Comparison of ENCODE assay signal across 19 cellular contexts in the genomic region with DNA sequence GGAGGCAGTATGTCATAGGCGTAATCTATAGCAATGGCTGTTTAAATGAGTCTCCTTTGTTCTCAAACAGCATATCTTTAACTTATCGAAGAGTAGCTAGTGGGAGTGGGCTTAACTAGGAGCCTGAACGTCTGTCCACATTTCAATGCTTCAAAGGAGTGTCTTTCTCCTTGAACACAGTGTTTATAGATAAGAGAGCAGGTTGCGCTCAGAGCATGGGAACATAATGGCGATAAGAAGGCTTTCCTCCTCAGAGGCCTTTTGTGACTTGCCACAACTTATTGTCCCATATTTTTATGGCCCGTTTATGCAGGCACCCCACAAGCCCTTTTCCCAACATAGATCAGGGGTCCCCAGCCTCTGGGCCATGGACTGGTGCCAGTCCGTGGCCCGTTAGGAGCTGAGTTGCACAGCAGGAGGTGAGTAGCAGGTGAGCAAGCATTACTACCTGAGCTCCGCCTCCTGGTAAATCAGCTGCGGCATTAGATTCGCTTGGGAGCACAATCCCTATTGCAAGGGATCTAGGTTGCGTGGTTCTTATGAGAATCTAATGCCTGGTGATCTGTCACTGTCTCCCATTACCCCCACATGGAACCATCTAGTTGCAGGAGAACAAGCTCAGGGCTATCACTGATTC. TPM values are rescaled to one million over a fixed set of nuclear protein-coding genes. Genes with fewer than 3 reads are reported as not detected.
A peak's percentile ranks its signal among the peaks of the same experiment; 100 is the strongest.
DNase-seq lines count a peak whose midpoint lies in the region; ATAC-seq, FAIRE-seq and TF ChIP-seq lines count a peak whose summit lies in the region.
"Had no signal": no experiment of that assay in that cellular context is flagged by ENCODE, and none has a peak within 500 bp of the region (broad histone marks: within the 10 kb centered on the region; RNA-seq: fewer than 3 reads in every experiment).

No MANE protein-coding gene starts in this region.

- H2AFZ ChIP-seq in HepG2 (ENCODE audit: low read length), result no peak overlapping the region
- no peak overlapping the region for H2AFZ ChIP-seq in hepatocyte

- CTCF ChIA-PET in HepG2 (lab: Yijun Ruan, JAX; ENCODE audit: low intra/inter-chr PET ratio, low total read pairs), result no interaction called here
- CTCF ChIA-PET in activated CD8-positive, alpha-beta T cell treated with anti-CD3 and anti-CD28 coated beads, Interleukin-2, amount 10 ng/mL, durations not matched to agents 7 days and 5 days (lab: Charles Lee), result interaction anchor here (0.8 to 1.6 kb wide), 3 partner anchors 22 to 401 kb away, joined by 3 to 16 read pairs (median 3); no protein-coding TSS in a partner anchor

- peaks cover 85% of the 10 kb centered on the region for H3K4me1 Mint-ChIP-seq in activated CD8-positive, alpha-beta T cell treated with anti-CD3 and anti-CD28 coated beads, Interleukin-2, amount 10 ng/mL, durations not matched to agents 7 days and 5 days (ENCODE audit: low read depth)

- H3K36me3 ChIP-seq in HepG2 (replicated peaks in 1 of 2; ENCODE audit: control insufficient read depth in 1 of 2, insufficient read depth in 2 of 2, low read length in 2 of 2), result peaks cover 0 to 1% of the 10 kb centered on the region in 2 experiments; a peak in 1 of 5 replicates
- H3K36me3 ChIP-seq in right lobe of liver, result peaks cover 0 to 6% (median 0%) of the 10 kb centered on the region in 4 donors
- H3K36me3 ChIP-seq in hepatocyte (replicated peaks; ENCODE audit: insufficient read depth, low read depth), result no peaks in the 10 kb centered on the region
- H3K36me3 ChIP-seq: pancreas had no signal

- ATAC-seq in HepG2 (no peak), right lobe of liver (no peak)
- no peak for ATAC-seq in activated CD8-positive, alpha-beta T cell treated with anti-CD3 and anti-CD28 coated beads, Interleukin-2, amount 10 ng/mL, durations not matched to agents 7 days and 5 days

- H3K4me3 ChIP-seq in HepG2 (replicated peaks in 1 of 3; ENCODE audit: insufficient read depth in 1 of 3, low read depth in 2 of 3, low read length in 3 of 3), result no peak overlapping the region
- no peak overlapping the region for H3K4me3 ChIP-seq in right lobe of liver
- H3K4me3 ChIP-seq in hepatocyte, result no peak overlapping the region
- H3K4me3 ChIP-seq: coronary artery, pancreas, skin epidermis had no signal

- H3K9me3 Mint-ChIP-seq in activated CD8-positive, alpha-beta T cell treated with anti-CD3 and anti-CD28 coated beads, Interleukin-2, amount 10 ng/mL, durations not matched to agents 7 days and 5 days (ENCODE audit: insufficient read depth), result no peaks in the 10 kb centered on the region
- H3K9me3 Mint-ChIP-seq: activated CD4-positive, alpha-beta T cell treated with anti-CD3 and anti-CD28 coated beads, Interleukin-2, amount 10 ng/mL, durations not matched to agents 24 days and 14 days; brain had no signal

- POLR2A ChIA-PET in HepG2 (lab: Yijun Ruan, JAX), result interaction anchor here (1.1 kb wide), 1 partner anchor 11 kb away, joined by 3 read pairs; no protein-coding TSS in a partner anchor
- POLR2A ChIA-PET in activated CD8-positive, alpha-beta T cell treated with anti-CD3 and anti-CD28 coated beads, Interleukin-2, amount 10 ng/mL, durations not matched to agents 7 days and 5 days (lab: Charles Lee), result interaction anchor here (1.1 to 1.2 kb wide), 2 partner anchors 24 to 453 kb away, joined by 3 to 5 read pairs; a partner anchor contains a TSS

- TF ChIP-seq RAD21 in HepG2 (CRISPR knock-in tag; IDR thresholded peaks at IDR 0.05), result no peak

- BruUV-seq in HepG2 (replicated peaks; lab: Mats Ljungman, UMichigan), result no TSS peak

- TF ChIP-seq POLR2A in HepG2 (IDR thresholded peaks at IDR 0.05; ENCODE audit: insufficient read depth in 1 of 2, low read depth in 2 of 2, low read length in 2 of 2) (no peak), right lobe of liver (IDR thresholded peaks at IDR 0.05) (no peak)

- H3K27ac ChIP-seq in HepG2 (ENCODE audit: extremely low read length, insufficient read depth, low read length), result no peak overlapping the region
- H3K27ac ChIP-seq in right lobe of liver, result no peak overlapping the region
- peak overlapping the region; percentile 85 for H3K27ac ChIP-seq in hepatocyte
- H3K27ac ChIP-seq: 22Rv1 had no signal

- WGBS in HepG2 (ENCODE audit: low lambda C conversion rate), result 30% methylated on average over 12 of the region's 12 CpGs
- WGBS in right lobe of liver (ENCODE audit: insufficient coverage, low coverage, low lambda C conversion rate, missing lambda C conversion rate), result 72% methylated on average over 10 of the region's 12 CpGs
- 51% methylated on average over 12 of the region's 12 CpGs for WGBS in hepatocyte (ENCODE audit: low lambda C conversion rate, missing lambda C conversion rate)

- peaks cover 24% of the 10 kb centered on the region for H3K79me2 ChIP-seq in HepG2 (ENCODE audit: insufficient read depth, low read length)
- H3K79me2 ChIP-seq in hepatocyte, result peaks cover 24% of the 10 kb centered on the region

- H3K4me2 ChIP-seq in HepG2 (ENCODE audit: low read depth, low read length) (peak overlapping the region; percentile 23; the same call in 1 of the 2 replicates), hepatocyte (peak overlapping the region; percentile 39)

- no peaks in the 10 kb centered on the region for H4K20me1 ChIP-seq in HepG2 (ENCODE audit: insufficient read depth, low read length)
- no peaks in the 10 kb centered on the region for H4K20me1 ChIP-seq in hepatocyte (ENCODE audit: insufficient read depth, poor library complexity, severe bottlenecking)

- DNase-seq in DMS153 (lab: John Stamatoyannopoulos, UW) (peak; percentile 55), DMS153 treated with DMSO at 0.1 percent for 48 hours (lab: John Stamatoyannopoulos, UW; ENCODE audit: unreplicated experiment) (no peak), HepG2 (ENCODE audit: low spot score) (no peak), right lobe of liver (no peak), hepatocyte (ENCODE audit: low spot score) (peak; percentile 33), HT-29 (ENCODE audit: low spot score) (no peak), H4 (ENCODE audit: low spot score) (no peak)
- no peak for DNase-seq in activated CD8-positive, alpha-beta T cell treated with anti-CD3 and anti-CD28 coated beads, Interleukin-2, amount 10 ng/mL, durations not matched to agents 7 days and 5 days
- DNase-seq: activated CD4-positive, alpha-beta T cell treated with anti-CD3 and anti-CD28 coated beads, Interleukin-2, amount 10 ng/mL, durations not matched to agents 24 days and 14 days; activated naive CD4-positive, alpha-beta T cell treated with anti-CD3 and anti-CD28 coated beads, Interleukin-2, amount 50 U/mL, for 16 hours; activated T-cell treated with anti-CD3 and anti-CD28 coated beads, Interleukin-2, amount 50 U/mL, for 1 hour; H9; NCI-H524; pancreas had no signal

- no peak overlapping the region for H3K27ac Mint-ChIP-seq in activated CD8-positive, alpha-beta T cell treated with anti-CD3 and anti-CD28 coated beads, Interleukin-2, amount 10 ng/mL, durations not matched to agents 7 days and 5 days
- H3K27ac Mint-ChIP-seq: activated CD4-positive, alpha-beta T cell treated with anti-CD3 and anti-CD28 coated beads, Interleukin-2, amount 10 ng/mL, durations not matched to agents 24 days and 14 days; brain had no signal

- peaks cover 0 to 6% of the 10 kb centered on the region in 2 experiments; a peak in 2 of 5 replicates for H3K27me3 ChIP-seq in HepG2 (ENCODE audit: control insufficient read depth in 1 of 2, insufficient read depth in 2 of 2, low read length in 2 of 2)
- H3K27me3 ChIP-seq in right lobe of liver, result no peaks in the 10 kb centered on the region
- no peaks in the 10 kb centered on the region for H3K27me3 ChIP-seq in hepatocyte
- H3K27me3 ChIP-seq: pancreas had no signal

- TF ChIP-seq CTCF in HepG2 (CRISPR knock-in tag; IDR thresholded peaks at IDR 0.05), result no peak
- no peak for TF ChIP-seq CTCF in right lobe of liver (IDR thresholded peaks at IDR 0.05)
- TF ChIP-seq CTCF in hepatocyte (IDR thresholded peaks at IDR 0.05; ENCODE audit: poor library complexity), result no peak

- H3K27me3 Mint-ChIP-seq in activated CD8-positive, alpha-beta T cell treated with anti-CD3 and anti-CD28 coated beads, Interleukin-2, amount 10 ng/mL, durations not matched to agents 7 days and 5 days (ENCODE audit: low read depth), result no peaks in the 10 kb centered on the region
- H3K27me3 Mint-ChIP-seq: activated CD4-positive, alpha-beta T cell treated with anti-CD3 and anti-CD28 coated beads, Interleukin-2, amount 10 ng/mL, durations not matched to agents 24 days and 14 days had no signal

- intact Hi-C loops in HepG2 (cut with micrococcal nuclease; ENCODE audit: unreplicated experiment), result no loop called here
- intact Hi-C loops in right lobe of liver (cut with DNase I), result no loop called here

- no peaks in the 10 kb centered on the region for H3K9me2 ChIP-seq in hepatocyte (replicated peaks; ENCODE audit: insufficient read depth)

- H3K9me3 ChIP-seq in HepG2 (ENCODE audit: low read length), result no peaks in the 10 kb centered on the region
- no peaks in the 10 kb centered on the region for H3K9me3 ChIP-seq in right lobe of liver
- no peaks in the 10 kb centered on the region for H3K9me3 ChIP-seq in hepatocyte (ENCODE audit: low read depth)
- H3K9me3 ChIP-seq: pancreas had no signal

- peaks cover 56% of the 10 kb centered on the region for H3K4me1 ChIP-seq in HepG2 (ENCODE audit: insufficient read depth, low read length)
- H3K4me1 ChIP-seq in right lobe of liver, result peaks cover 0 to 11% (median 4%) of the 10 kb centered on the region in 4 donors
- peaks cover 14% of the 10 kb centered on the region for H3K4me1 ChIP-seq in hepatocyte (ENCODE audit: insufficient read depth)

- no peak for FAIRE-seq in HepG2 (lab: Jason Lieb, UNC)
- FAIRE-seq: endothelial cell of umbilical vein, pancreas had no signal

- H3K9ac ChIP-seq in HepG2 (ENCODE audit: insufficient read depth, low read depth, low read length), result no peak overlapping the region

- TF ChIP-seq EP300 in HepG2 (IDR thresholded peaks at IDR 0.05; ENCODE audit: low read depth in 2 of 2, low read length in 2 of 2), result no peak
- TF ChIP-seq EP300 in HepG2 (CRISPR knock-in tag; IDR thresholded peaks at IDR 0.05; ENCODE audit: borderline replicate concordance), result no peak

- peaks cover 25% of the 10 kb centered on the region for H3K36me3 Mint-ChIP-seq in activated CD8-positive, alpha-beta T cell treated with anti-CD3 and anti-CD28 coated beads, Interleukin-2, amount 10 ng/mL, durations not matched to agents 7 days and 5 days (ENCODE audit: low read depth)

- in situ Hi-C loops in HepG2 (cut with HindIII; ENCODE audit: extremely low pct_ligation_motif_present, low pct_unique_long_range_greater_than_20kb), result no loop called here

- H3K4me3 Mint-ChIP-seq in activated CD8-positive, alpha-beta T cell treated with anti-CD3 and anti-CD28 coated beads, Interleukin-2, amount 10 ng/mL, durations not matched to agents 7 days and 5 days, result no peak overlapping the region
- H3K4me3 Mint-ChIP-seq: activated CD4-positive, alpha-beta T cell treated with anti-CD3 and anti-CD28 coated beads, Interleukin-2, amount 10 ng/mL, durations not matched to agents 24 days and 14 days; H9 had no signal

RNA-seq across cellular contexts. Expression of a gene that starts 2.5 kb away (rescaled TPM):
- total RNA-seq in HepG2 (2016; rRNA removed; fragmentation: Illumina TruSeq; extraction: Trizol) (78.7 and 101 TPM in 2 replicates), right lobe of liver (10 to 100 TPM; 23.8 to 30.2 (median 25.3) TPM), hepatocyte (69.4 and 74.4 TPM in 2 replicates)
- 17.1 and 20.5 TPM in 2 replicates for total RNA-seq in HepG2 (2016; cell fraction: cytosol; rRNA removed; fragmentation: Illumina TruSeq; extraction: Trizol; ENCODE audit: low read depth)
- 83.5 and 95.5 TPM in 2 replicates for total RNA-seq in HepG2 (2016; cell fraction: insoluble cytoplasmic fraction; rRNA removed; fragmentation: Illumina TruSeq; extraction: Trizol)
- 25.9 and 31.6 TPM in 2 replicates for total RNA-seq in HepG2 (2016; cell fraction: membrane; rRNA removed; fragmentation: Illumina TruSeq; extraction: Trizol)
- 58.7 and 68.9 TPM in 2 replicates for total RNA-seq in HepG2 (2016; cell fraction: nucleus; rRNA removed; fragmentation: Illumina TruSeq; extraction: Trizol)
- polyA plus RNA-seq in HepG2 (2011; rRNA removed) (37.3 and 48.5 TPM in 2 replicates), hepatocyte (51.6 and 56.2 TPM in 2 replicates)
- 26.7 and 40.8 TPM in 2 replicates for polyA plus RNA-seq in HepG2 (2011; cell fraction: cytosol; rRNA removed)
- 72.4 and 75.0 TPM in 2 replicates for polyA plus RNA-seq in HepG2 (2011; cell fraction: nucleus; rRNA removed)
- polyA plus RNA-seq in HepG2 (2012), result 36.4 and 46.7 TPM in 2 replicates
- polyA plus RNA-seq in HepG2 (2016; cell fraction: cytosol; fragmentation: Illumina TruSeq; extraction: Trizol; ENCODE audit: low read depth), result 6.7 and 8.1 TPM in 2 replicates
- polyA plus RNA-seq in HepG2 (2016; cell fraction: insoluble cytoplasmic fraction; fragmentation: Illumina TruSeq; extraction: Trizol; ENCODE audit: low read depth), result 82.3 and 82.4 TPM in 2 replicates
- 12.6 and 15.8 TPM in 2 replicates for polyA plus RNA-seq in HepG2 (2016; cell fraction: membrane; fragmentation: Illumina TruSeq; extraction: Trizol; ENCODE audit: low read depth)
- 68.6 and 70.6 TPM in 2 replicates for polyA plus RNA-seq in HepG2 (2016; cell fraction: nucleus; fragmentation: Illumina TruSeq; extraction: Trizol; ENCODE audit: insufficient read depth, low read depth)
- 25.7 and 60.1 TPM in 2 replicates for polyA minus RNA-seq in HepG2 (2011; rRNA and poly(A)+ RNA removed; ENCODE audit: low replicate concordance)
- polyA minus RNA-seq in HepG2 (2011; cell fraction: cytosol; rRNA and poly(A)+ RNA removed), result 26.0 and 29.4 TPM in 2 replicates
- 68.6 and 82.9 TPM in 2 replicates for polyA minus RNA-seq in HepG2 (2011; cell fraction: nucleus; rRNA and poly(A)+ RNA removed)
- total RNA-seq in activated CD8-positive, alpha-beta T cell treated with anti-CD3 and anti-CD28 coated beads, Interleukin-2, amount 10 ng/mL, durations not matched to agents 7 days and 5 days, result 10 to 100 TPM; 56.8 to 57.8 TPM
- 39.4 and 46.9 TPM in 2 replicates for total RNA-seq in HT-29 (2014; rRNA removed; shearing (Covaris generic))
- total RNA-seq in H4 (2014; rRNA removed; shearing (Covaris generic)), result 194 and 203 TPM in 2 replicates

RNA-seq across cellular contexts. Expression of a gene that starts 25.2 kb away (rescaled TPM):
- total RNA-seq in HepG2 (2016; rRNA removed; fragmentation: Illumina TruSeq; extraction: Trizol) (0.20 TPM in 1 of 2 replicates, not detected in the other), right lobe of liver (1 to 10 TPM in 4 of 6 experiments, under 1 TPM in 2; 0.27 to 5.6 (median 1.2) TPM), hepatocyte (5.6 and 6.0 TPM in 2 replicates)
- total RNA-seq in HepG2 (2016; cell fraction: cytosol; rRNA removed; fragmentation: Illumina TruSeq; extraction: Trizol; ENCODE audit: low read depth), result 0.10 TPM in 1 of 2 replicates, not detected in the other
- 0.06 and 0.13 TPM in 2 replicates for total RNA-seq in HepG2 (2016; cell fraction: insoluble cytoplasmic fraction; rRNA removed; fragmentation: Illumina TruSeq; extraction: Trizol)
- 0.06 and 0.48 TPM in 2 replicates for total RNA-seq in HepG2 (2016; cell fraction: membrane; rRNA removed; fragmentation: Illumina TruSeq; extraction: Trizol)
- total RNA-seq in HepG2 (2016; cell fraction: nucleus; rRNA removed; fragmentation: Illumina TruSeq; extraction: Trizol), result 0.09 and 0.37 TPM in 2 replicates
- polyA plus RNA-seq in HepG2 (2011; rRNA removed) (0.16 and 0.84 TPM in 2 replicates), hepatocyte (1.5 and 3.8 TPM in 2 replicates)
- polyA plus RNA-seq in HepG2 (2011; cell fraction: cytosol; rRNA removed), result 0.05 and 0.30 TPM in 2 replicates
- polyA plus RNA-seq in HepG2 (2011; cell fraction: nucleus; rRNA removed), result 0.13 and 0.14 TPM in 2 replicates
- polyA plus RNA-seq in HepG2 (2012), result 0.19 and 0.62 TPM in 2 replicates
- polyA plus RNA-seq in HepG2 (2016; cell fraction: cytosol; fragmentation: Illumina TruSeq; extraction: Trizol; ENCODE audit: low read depth), result 0.25 and 0.29 TPM in 2 replicates
- 0.04 and 0.07 TPM in 2 replicates for polyA plus RNA-seq in HepG2 (2016; cell fraction: insoluble cytoplasmic fraction; fragmentation: Illumina TruSeq; extraction: Trizol; ENCODE audit: low read depth)
- not detected in 2 replicates for polyA plus RNA-seq in HepG2 (2016; cell fraction: membrane; fragmentation: Illumina TruSeq; extraction: Trizol; ENCODE audit: low read depth)
- 1.4 TPM in 1 of 2 replicates, not detected in the other for polyA plus RNA-seq in HepG2 (2016; cell fraction: nucleus; fragmentation: Illumina TruSeq; extraction: Trizol; ENCODE audit: insufficient read depth, low read depth)
- polyA minus RNA-seq in HepG2 (2011; rRNA and poly(A)+ RNA removed; ENCODE audit: low replicate concordance), result 0.66 and 1.8 TPM in 2 replicates
- 0.18 TPM in 1 of 2 replicates, not detected in the other for polyA minus RNA-seq in HepG2 (2011; cell fraction: cytosol; rRNA and poly(A)+ RNA removed)
- polyA minus RNA-seq in HepG2 (2011; cell fraction: nucleus; rRNA and poly(A)+ RNA removed), result 0.50 and 1.7 TPM in 2 replicates
- 10 to 100 TPM; 11.0 to 11.1 TPM for total RNA-seq in activated CD8-positive, alpha-beta T cell treated with anti-CD3 and anti-CD28 coated beads, Interleukin-2, amount 10 ng/mL, durations not matched to agents 7 days and 5 days
- 2.1 and 2.4 TPM in 2 replicates for total RNA-seq in HT-29 (2014; rRNA removed; shearing (Covaris generic))
- total RNA-seq in H4 (2014; rRNA removed; shearing (Covaris generic)), result 2.7 and 3.1 TPM in 2 replicates

Comparison
In these comparisons a context has a peak if more than half of its experiments do, and no peak if none do; other contexts are left out.
1. DNase-seq: peak in DMS153 (single experiment) and hepatocyte (single experiment); none in DMS153 treated with DMSO at 0.1 percent for 48 hours (single experiment), HepG2 (single experiment), right lobe of liver (0 of 3), activated CD8-positive, alpha-beta T cell treated with anti-CD3 and anti-CD28 coated beads, Interleukin-2, amount 10 ng/mL, durations not matched to agents 7 days and 5 days (single experiment), HT-29 (single experiment) and H4 (single experiment).